In genomic region chr15:36779744-36780408, GRCh38 we compare ENCODE assay signal across 1 cellular context.
TF ChIP-seq lines count a peak whose summit lies in the region.

No MANE protein-coding gene starts in this region.

TF ChIP-seq in IMR-90, 13 proteins besides CTCF, POLR2A, EP300 and RAD21 (continued from another document):
- TF ChIP-seq NFE2L2 (IDR thresholded peaks at IDR 0.05; ENCODE audit: low read depth, low read length): no peak
- TF ChIP-seq SMC3 (IDR thresholded peaks at IDR 0.05; ENCODE audit: low read depth, low read length): no peak
- TF ChIP-seq MAZ (IDR thresholded peaks at IDR 0.05; ENCODE audit: borderline replicate concordance, low read depth, low read length): no peak
- TF ChIP-seq RCOR1 (IDR thresholded peaks at IDR 0.05; ENCODE audit: insufficient replicate concordance, low read length): no peak
TF ChIP-seq in IMR-90: peak in this region for 0.
